ENCODE assay signal across 8 cellular contexts in genomic region chr16:89917773-89918452, GRCh38. TPM values are rescaled to one million over a fixed set of nuclear protein-coding genes. Genes with fewer than 3 reads are reported as not detected.
DNase-seq lines count a peak whose midpoint lies in the region; ATAC-seq and TF ChIP-seq lines count a peak whose summit lies in the region.

No MANE protein-coding gene starts in this region.

- ATAC-seq in HCT116: peak; percentile 68

- peaks cover 52 to 71% of the 10 kb centered on the region in 2 experiments for H3K4me1 ChIP-seq in HCT116 (ENCODE audit: control insufficient read depth in 1 of 2, insufficient read depth in 2 of 2, low read length in 2 of 2)
- H3K4me1 ChIP-seq in iPS-15b (ENCODE audit: control insufficient read depth, insufficient read depth, low read length): peaks cover 7% of the 10 kb centered on the region

- no peak for TF ChIP-seq POLR2A in HCT116 (IDR thresholded peaks at IDR 0.05; ENCODE audit: borderline replicate concordance, extremely low read depth, insufficient read depth, insufficient read length)

- no TSS peak for BruUV-seq in HCT116 (replicated peaks; lab: Mats Ljungman, UMichigan)

- TF ChIP-seq CTCF in HCT116 (IDR thresholded peaks at IDR 0.05 in 2 of 3, conservative IDR thresholded peaks at IDR 0.05 in 1 of 3; ENCODE audit: borderline replicate concordance in 1 of 3, insufficient read depth in 1 of 3, low read depth in 2 of 3, low read length in 2 of 3) (no peak), astrocyte of the cerebellum (IDR thresholded peaks at IDR 0.05; ENCODE audit: low read depth, low read length, missing control alignments) (no peak)

- POLR2A ChIA-PET in HCT116 (lab: Charles Lee): interaction anchor here (1.0 to 2.0 kb wide), 3 partner anchors 9 to 44 kb away, joined by 4 to 9 read pairs (median 5); partner anchors contain the start of gene TCF25

- CTCF ChIA-PET in HCT116 (lab: Charles Lee): interaction anchor here (1.1 to 2.3 kb wide), 2 partner anchors 9 to 102 kb away, joined by 3 to 26 read pairs; no protein-coding TSS in a partner anchor

- RAD21 ChIA-PET in HCT116 (lab: Charles Lee; ENCODE audit: low non-redundant PET in 1 of 2, low total read pairs in 2 of 2, uncharacterized antibody in 2 of 2, unreplicated experiment in 2 of 2): no interaction called here

- H3K27me3 ChIP-seq in HCT116 (ENCODE audit: insufficient read depth, low read length) (no peaks in the 10 kb centered on the region), iPS-15b (ENCODE audit: control insufficient read depth, insufficient read depth, low read length) (peaks cover 10% of the 10 kb centered on the region)

- H2AFZ ChIP-seq in HCT116 (ENCODE audit: low read depth, low read length, poor library complexity, severe bottlenecking): no peak overlapping the region

- H3K9me3 ChIP-seq in HCT116 (ENCODE audit: control insufficient read depth in 1 of 2, insufficient read depth in 1 of 2, low read depth in 1 of 2, low read length in 2 of 2) (no peaks in the 10 kb centered on the region), iPS-15b (ENCODE audit: control insufficient read depth, insufficient read depth, low read length) (no peaks in the 10 kb centered on the region)

- no peaks in the 10 kb centered on the region for H3K9me2 ChIP-seq in HCT116 (ENCODE audit: insufficient read depth)

- intact Hi-C loops in HCT116 (cut with micrococcal nuclease): no loop called here

- H4K20me1 ChIP-seq in HCT116 (ENCODE audit: insufficient read depth): no peaks in the 10 kb centered on the region

- peak overlapping the region; percentile 80 for H3K4me2 ChIP-seq in HCT116 (ENCODE audit: low read length)

- H3K9ac ChIP-seq in HCT116 (ENCODE audit: low read length) (peak overlapping the region; percentile 64), iPS-15b (ENCODE audit: low read depth, low read length) (peak overlapping the region; percentile 47)

- H3K36me3 ChIP-seq in HCT116 (ENCODE audit: control insufficient read depth in 1 of 2, insufficient read depth in 2 of 2, low read length in 2 of 2) (no peaks in the 10 kb centered on the region), iPS-15b (ENCODE audit: control insufficient read depth, insufficient read depth, low read length) (peaks cover 3% of the 10 kb centered on the region)

- peak overlapping the region; percentile 19 to 49 for H3K4me3 ChIP-seq in HCT116 (replicated peaks in 1 of 2; ENCODE audit: low read depth in 1 of 2, low read length in 2 of 2)
- H3K4me3 ChIP-seq in astrocyte of the cerebellum (ENCODE audit: low read depth, low read length): peak overlapping the region; percentile 32
- H3K4me3 ChIP-seq in iPS-15b (ENCODE audit: low read depth, low read length): peak overlapping the region; percentile 75

- in situ Hi-C loops in astrocyte of the cerebellum (cut with HindIII; ENCODE audit: low sequenced_read_pairs): no loop called here

- no peak for TF ChIP-seq RAD21 in HCT116 (IDR thresholded peaks at IDR 0.05; ENCODE audit: low read depth)

- DNase-seq in GM04504 (ENCODE audit: low read depth) (peak; percentile 77), HCT116 (ENCODE audit: low read depth, low spot score) (peak; percentile 96), NAMALWA (ENCODE audit: low spot score) (peak; percentile 96), T-helper 9 cell (peak; percentile 61), astrocyte of the cerebellum (ENCODE audit: low read depth) (no peak), NCI-H2227 (lab: John Stamatoyannopoulos, UW; ENCODE audit: unreplicated experiment) (no peak)
- peak; percentile 59 for DNase-seq in stimulated activated CD4-positive, alpha-beta T cell treated with anti-CD3 and anti-CD28 coated beads, Interleukin-12 subunit alpha, Interleukin-12 subunit beta, amount 100 ng/mL, for 4 hours

- H3K27ac ChIP-seq in HCT116 (ENCODE audit: low read depth, low read length): peak overlapping the region; percentile 87

- H3K79me2 ChIP-seq in HCT116 (ENCODE audit: insufficient read depth, low read length): no peaks in the 10 kb centered on the region

TF ChIP-seq in HCT116, 20 proteins besides CTCF, POLR2A, EP300 and RAD21:
- TF ChIP-seq ZBTB33 (IDR thresholded peaks at IDR 0.05; ENCODE audit: extremely low read depth, insufficient replicate concordance, low read length) (peak; percentile 85), TCF7L2 (IDR thresholded peaks at IDR 0.05; ENCODE audit: borderline replicate concordance, extremely low read depth, insufficient read depth, insufficient read length) (peak; percentile 100), POLR2AphosphoS5 (IDR thresholded peaks at IDR 0.05; ENCODE audit: low read depth, low read length) (peak; percentile 88), ZFX (IDR thresholded peaks at IDR 0.05) (peak; percentile 45; the same call in 1 of the 2 replicates), CBX3 (IDR thresholded peaks at IDR 0.05; ENCODE audit: low read depth) (no peak), EZH2phosphoT487 (IDR thresholded peaks at IDR 0.05; ENCODE audit: borderline replicate concordance) (no peak), YY1 (IDR thresholded peaks at IDR 0.05; ENCODE audit: extremely low read depth, insufficient replicate concordance, low read depth, low read length) (peak; percentile 84), JUND (IDR thresholded peaks at IDR 0.05) (no peak)

RNA-seq across cellular contexts. Expression of gene MC1R, which starts 0.7 kb away (rescaled TPM):
- 12.2 TPM for total RNA-seq in HCT116 (2021; ENCODE audit: unreplicated experiment)
- polyA plus RNA-seq in HCT116 (2012): 9.9 and 12.5 TPM in 2 replicates

RNA-seq across cellular contexts. Expression of gene TUBB3, which starts 5.2 kb away (rescaled TPM):
- total RNA-seq in HCT116 (2021; ENCODE audit: unreplicated experiment): 173 TPM
- 213 and 219 TPM in 2 replicates for polyA plus RNA-seq in HCT116 (2012)

RNA-seq across cellular contexts. Expression of gene DEF8, which starts 30.6 kb away (rescaled TPM):
- total RNA-seq in HCT116 (2021; ENCODE audit: unreplicated experiment): 109 TPM
- 105 and 108 TPM in 2 replicates for polyA plus RNA-seq in HCT116 (2012)

RNA-seq across cellular contexts. Expression of gene TCF25, which starts 44.5 kb away (rescaled TPM):
- 345 TPM for total RNA-seq in HCT116 (2021; ENCODE audit: unreplicated experiment)
- polyA plus RNA-seq in HCT116 (2012): 354 and 371 TPM in 2 replicates

Comparison
In these comparisons a context has a peak if more than half of its experiments do, and no peak if none do; other contexts are left out.
1. DNase-seq: peak in GM04504 (single experiment), HCT116 (single experiment), NAMALWA (single experiment), T-helper 9 cell (single experiment) and stimulated activated CD4-positive, alpha-beta T cell treated with anti-CD3 and anti-CD28 coated beads, Interleukin-12 subunit alpha, Interleukin-12 subunit beta, amount 100 ng/mL, for 4 hours (single experiment); none in astrocyte of the cerebellum (single experiment) and NCI-H2227 (single experiment).
2. Peak in every context shown above with its lines, with median percentiles within 50 percentile points of each other: H3K4me3 ChIP-seq.